ENCODE assay signal across 10 cellular contexts in the genomic region with DNA sequence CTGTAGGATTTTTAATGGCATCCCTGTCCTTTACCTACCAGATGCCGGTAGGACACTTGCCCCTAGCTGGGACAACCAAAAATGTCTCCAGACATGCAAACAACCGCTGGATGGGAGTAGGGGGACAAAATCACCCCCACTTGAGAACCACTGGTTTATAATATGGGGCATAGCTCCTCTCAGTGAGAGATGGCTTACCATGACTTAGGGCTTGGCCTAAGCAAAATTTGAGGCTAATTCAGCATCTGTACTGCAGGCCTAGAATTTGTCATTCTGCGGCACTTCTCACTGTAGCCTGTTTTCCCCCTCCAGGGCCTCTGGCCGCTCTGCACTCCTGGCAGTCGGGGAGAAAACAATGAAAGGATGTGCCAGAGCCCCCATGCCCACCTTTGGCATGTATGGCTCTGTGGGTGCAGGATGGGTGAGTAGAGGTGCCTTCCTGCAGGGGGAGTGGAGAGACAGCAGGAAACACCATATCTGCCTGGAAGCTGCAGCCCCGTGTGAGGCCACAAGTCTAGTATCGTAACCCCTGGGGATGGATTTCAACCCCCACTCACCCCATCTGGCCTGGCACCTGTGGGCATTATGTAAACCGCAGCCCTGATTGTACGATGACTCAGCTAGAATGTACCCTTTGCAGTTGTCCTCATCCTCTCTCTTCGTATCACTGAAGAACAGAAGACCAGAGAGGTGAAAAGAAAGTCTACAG.
A peak's percentile ranks its signal among the peaks of the same experiment; 100 is the strongest.
DNase-seq lines count a peak whose midpoint lies in the region; ATAC-seq, FAIRE-seq and TF ChIP-seq lines count a peak whose summit lies in the region.
"Had no signal": no experiment of that assay in that cellular context is flagged by ENCODE, and none has a peak within 500 bp of the region (broad histone marks: within the 10 kb centered on the region; RNA-seq: fewer than 3 reads in every experiment).

No MANE protein-coding gene starts in this region.

- POLR2A ChIA-PET in K562 (lab: Yijun Ruan, JAX) = no interaction called here

- DNase-seq in DMS 273 treated with DMSO at 0.1 percent for 48 hours (lab: John Stamatoyannopoulos, UW) (peak; percentile 77), K562 (ENCODE audit: extremely low read depth in 1 of 4, low spot score in 3 of 4) (no peak), cortex of kidney (lab: John Stamatoyannopoulos, UW) (no peak), COLO829 (ENCODE audit: low spot score) (no peak), activated gamma-delta T cell treated with Interleukin-2 at 50 U/mL for 16 hours (no peak), NCI-H748 treated with DMSO at 0.1 percent for 48 hours (lab: John Stamatoyannopoulos, UW) (no peak)
- DNase-seq: cerebellar nuclear complex had no signal

- CTCF ChIA-PET in K562 (lab: Yijun Ruan, JAX; ENCODE audit: low intra/inter-chr PET ratio) = no interaction called here

- no peak for FAIRE-seq in K562 (lab: Jason Lieb, UNC)

- no peaks in the 10 kb centered on the region for H3K79me2 ChIP-seq in K562 (ENCODE audit: control insufficient read depth, insufficient read depth, low read length)

- no peak for TF ChIP-seq CTCF in K562 (IDR thresholded peaks at IDR 0.05 in 2 of 3, conservative IDR thresholded peaks at IDR 0.05 in 1 of 3; ENCODE audit: insufficient read depth in 2 of 3, low read depth in 1 of 3, low read length in 3 of 3)

- H3K4me2 ChIP-seq in K562 (ENCODE audit: insufficient read depth, low read length) = no peak overlapping the region

- BruUV-seq in K562 (replicated peaks; lab: Mats Ljungman, UMichigan) = no TSS peak

- H3K9me1 ChIP-seq in K562 (ENCODE audit: control insufficient read depth, insufficient read depth, low read length) = no peaks in the 10 kb centered on the region

- no peaks in the 10 kb centered on the region for H3K9me3 ChIP-seq in K562 (replicated peaks; ENCODE audit: control insufficient read depth, insufficient read depth, low read depth, low read length)

- H4K20me1 ChIP-seq in K562 (replicated peaks; ENCODE audit: control insufficient read depth, insufficient read depth, low read length) = no peaks in the 10 kb centered on the region

- TF ChIP-seq POLR2A in K562 (conservative IDR thresholded peaks at IDR 0.05) = no peak

- intact Hi-C loops in K562 (cut with micrococcal nuclease) = no loop called here

- H3K4me1 ChIP-seq in K562 (replicated peaks in 1 of 2; ENCODE audit: control insufficient read depth in 2 of 2, insufficient read depth in 2 of 2, low read length in 2 of 2) = no peaks in the 10 kb centered on the region

- TF ChIP-seq RAD21 in K562 (CRISPR knock-in tag; conservative IDR thresholded peaks at IDR 0.05 in 1 of 2, IDR thresholded peaks at IDR 0.05 in 1 of 2) = no peak

- no peak overlapping the region for H2AFZ ChIP-seq in K562 (ENCODE audit: low read depth, low read length)

- in situ Hi-C loops in K562 (cut with MboI) = no loop called here

- no peak overlapping the region for H3K4me3 ChIP-seq in K562
- H3K4me3 ChIP-seq: SK-N-MC had no signal

- H3K27ac ChIP-seq in K562 (ENCODE audit: extremely low read depth, low read depth, low read length) = no peak overlapping the region
- H3K27ac ChIP-seq: SK-N-MC had no signal

- H3K36me3 ChIP-seq in K562 (ENCODE audit: control insufficient read depth, insufficient read depth, low read length) = no peaks in the 10 kb centered on the region

- no peak for TF ChIP-seq EP300 in K562 (IDR thresholded peaks at IDR 0.05; ENCODE audit: low read length)

- H3K27me3 ChIP-seq in K562 (ENCODE audit: control insufficient read depth in 2 of 2, insufficient read depth in 2 of 2, low read length in 2 of 2) = no peaks in the 10 kb centered on the region

- 0% methylated on average over 10 of the region's 10 CpGs for WGBS in K562 (ENCODE audit: insufficient coverage, low coverage, missing lambda C conversion rate)

- no peak overlapping the region for H3K9ac ChIP-seq in K562 (ENCODE audit: insufficient read depth in 1 of 2, low read depth in 2 of 2, low read length in 2 of 2)

- ATAC-seq in GM19467 (IDR thresholded peaks at IDR 0.05; ENCODE audit: unreplicated experiment) (peak; percentile 77), HG03571 (IDR thresholded peaks at IDR 0.05; ENCODE audit: unreplicated experiment) (peak; percentile 47), K562 (no peak)

TF ChIP-seq in K562, 482 proteins besides CTCF, POLR2A, EP300 and RAD21:
- TF ChIP-seq HMG20A (CRISPR knock-in tag; conservative IDR thresholded peaks at IDR 0.05) (no peak), CBFA2T3 (IDR thresholded peaks at IDR 0.05) (peak; percentile 26; the same call in 1 of the 2 replicates), ELF1 (tag; IDR thresholded peaks at IDR 0.05) (no peak), HLTF (IDR thresholded peaks at IDR 0.05) (no peak)
- TF ChIP-seq, protein P1, sequence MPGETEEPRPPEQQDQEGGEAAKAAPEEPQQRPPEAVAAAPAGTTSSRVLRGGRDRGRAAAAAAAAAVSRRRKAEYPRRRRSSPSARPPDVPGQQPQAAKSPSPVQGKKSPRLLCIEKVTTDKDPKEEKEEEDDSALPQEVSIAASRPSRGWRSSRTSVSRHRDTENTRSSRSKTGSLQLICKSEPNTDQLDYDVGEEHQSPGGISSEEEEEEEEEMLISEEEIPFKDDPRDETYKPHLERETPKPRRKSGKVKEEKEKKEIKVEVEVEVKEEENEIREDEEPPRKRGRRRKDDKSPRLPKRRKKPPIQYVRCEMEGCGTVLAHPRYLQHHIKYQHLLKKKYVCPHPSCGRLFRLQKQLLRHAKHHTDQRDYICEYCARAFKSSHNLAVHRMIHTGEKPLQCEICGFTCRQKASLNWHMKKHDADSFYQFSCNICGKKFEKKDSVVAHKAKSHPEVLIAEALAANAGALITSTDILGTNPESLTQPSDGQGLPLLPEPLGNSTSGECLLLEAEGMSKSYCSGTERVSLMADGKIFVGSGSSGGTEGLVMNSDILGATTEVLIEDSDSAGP (CRISPR knock-in tag; IDR thresholded peaks at IDR 0.05) = no peak
TF ChIP-seq in K562: peak in this region for 1.
